ENCODE assay signal across 8 cellular contexts in genomic region chr4:106369456-106370060, GRCh38. TPM values are rescaled to one million over a fixed set of nuclear protein-coding genes. Genes with fewer than 3 reads are reported as not detected.
DNase-seq lines count a peak whose midpoint lies in the region; ATAC-seq and TF ChIP-seq lines count a peak whose summit lies in the region.

No MANE protein-coding gene starts in this region.

- H3K27ac ChIP-seq in cardiac muscle cell (no peak overlapping the region), foreskin keratinocyte (no peak overlapping the region)

- no peak overlapping the region for H3K27ac Mint-ChIP-seq in T-helper 2 cell treated with Interferon-gamma antibody and Interleukin-4, amounts not matched to agents 5 μg/mL and 100 μg/mL, for 36 hours

- peak; percentile 63 for TF ChIP-seq CTCF in cardiac muscle cell (IDR thresholded peaks at IDR 0.05; ENCODE audit: low read depth, low read length)
- TF ChIP-seq CTCF in foreskin keratinocyte (conservative IDR thresholded peaks at IDR 0.05): peak; percentile 88
- peak; percentile 76 for TF ChIP-seq CTCF in retinal pigment epithelial cell (conservative IDR thresholded peaks at IDR 0.05; ENCODE audit: low read depth, low read length)

- H3K4me3 ChIP-seq in cardiac muscle cell: no peak overlapping the region
- H3K4me3 ChIP-seq in retinal pigment epithelial cell (ENCODE audit: low read length): no peak overlapping the region

- DNase-seq in cardiac muscle cell (ENCODE audit: low read depth in 1 of 2, low spot score in 1 of 2) (peak; percentile 57 to 84), left ventricle myocardium superior (no peak), LHCN-M2 (ENCODE audit: low read depth) (peak; percentile 75), foreskin keratinocyte (peak in 1 of 2 donors; percentile 60), retinal pigment epithelial cell (ENCODE audit: low read depth) (peak; percentile 46)
- peak; percentile 7 for DNase-seq in T-helper 2 cell treated with Interferon-gamma antibody and Interleukin-4, amounts not matched to agents 5 μg/mL and 100 μg/mL, for 36 hours (ENCODE audit: low spot score)
- no peak for DNase-seq in stimulated activated CD4-positive, alpha-beta T cell treated with anti-CD3 and anti-CD28 coated beads, Interleukin-1b, Interleukin-23, amount 100 ng/mL, for 48 hours

- peaks cover 4% of the 10 kb centered on the region for H3K4me1 Mint-ChIP-seq in T-helper 2 cell treated with Interferon-gamma antibody and Interleukin-4, amounts not matched to agents 5 μg/mL and 100 μg/mL, for 36 hours (ENCODE audit: low read depth)

- no peak for ATAC-seq in left ventricle myocardium superior
- ATAC-seq in GM21723 (IDR thresholded peaks at IDR 0.05; ENCODE audit: unreplicated experiment): peak; percentile 80
- peak; percentile 47 for ATAC-seq in foreskin keratinocyte

- H3K9me3 Mint-ChIP-seq in T-helper 2 cell treated with Interferon-gamma antibody and Interleukin-4, amounts not matched to agents 5 μg/mL and 100 μg/mL, for 36 hours: no peaks in the 10 kb centered on the region

- H3K36me3 Mint-ChIP-seq in T-helper 2 cell treated with Interferon-gamma antibody and Interleukin-4, amounts not matched to agents 5 μg/mL and 100 μg/mL, for 36 hours (ENCODE audit: low read depth): no peaks in the 10 kb centered on the region

- intact Hi-C loops in left ventricle myocardium superior (cut with micrococcal nuclease): no loop called here

- H3K27me3 ChIP-seq in cardiac muscle cell (no peaks in the 10 kb centered on the region), foreskin keratinocyte (no peaks in the 10 kb centered on the region)

- peaks cover 16% of the 10 kb centered on the region for H3K27me3 Mint-ChIP-seq in T-helper 2 cell treated with Interferon-gamma antibody and Interleukin-4, amounts not matched to agents 5 μg/mL and 100 μg/mL, for 36 hours (ENCODE audit: low read depth)

- no peaks in the 10 kb centered on the region for H3K9me3 ChIP-seq in cardiac muscle cell (ENCODE audit: low read depth)

- H3K4me1 ChIP-seq in cardiac muscle cell (ENCODE audit: low read depth) (peaks cover 17% of the 10 kb centered on the region), foreskin keratinocyte (peaks cover 5% of the 10 kb centered on the region)

- no peaks in the 10 kb centered on the region for H3K36me3 ChIP-seq in cardiac muscle cell

- no peak overlapping the region for H3K4me3 Mint-ChIP-seq in T-helper 2 cell treated with Interferon-gamma antibody and Interleukin-4, amounts not matched to agents 5 μg/mL and 100 μg/mL, for 36 hours

RNA-seq across cellular contexts. Expression of gene GIMD1, which starts 1.0 kb away (rescaled TPM):
- not detected in 2 replicates for total RNA-seq in cardiac muscle cell
- polyA plus RNA-seq in cardiac muscle cell: not detected in 2 replicates
- not detected for total RNA-seq in left ventricle myocardium superior
- not detected in 2 replicates for total RNA-seq in LHCN-M2 (2014; rRNA removed)
- 0.04 TPM for polyA plus RNA-seq in LHCN-M2 (2012)
- total RNA-seq in foreskin keratinocyte: not detected in 2 replicates
- polyA plus RNA-seq in foreskin keratinocyte: not detected in 2 replicates

RNA-seq across cellular contexts. Expression of gene AIMP1, which starts 53.2 kb away (rescaled TPM):
- total RNA-seq in cardiac muscle cell (14.5 and 19.7 TPM in 2 replicates), left ventricle myocardium superior (36.6 TPM), LHCN-M2 (2014; rRNA removed) (31.0 and 32.0 TPM in 2 replicates), foreskin keratinocyte (39.6 and 40.8 TPM in 2 replicates)
- polyA plus RNA-seq in cardiac muscle cell (49.1 and 70.5 TPM in 2 replicates), foreskin keratinocyte (31.8 and 40.2 TPM in 2 replicates)
- polyA plus RNA-seq in LHCN-M2 (2012): 33.3 TPM

RNA-seq across cellular contexts. Expression of gene TBCK, which starts 53.5 kb away (rescaled TPM):
- total RNA-seq in cardiac muscle cell (34.1 and 36.1 TPM in 2 replicates), left ventricle myocardium superior (16.5 TPM), LHCN-M2 (2014; rRNA removed) (30.1 and 35.6 TPM in 2 replicates), foreskin keratinocyte (11.9 and 13.1 TPM in 2 replicates)
- polyA plus RNA-seq in cardiac muscle cell (32.6 and 36.9 TPM in 2 replicates), foreskin keratinocyte (5.0 and 5.2 TPM in 2 replicates)
- 15.2 TPM for polyA plus RNA-seq in LHCN-M2 (2012)

Comparison
In these comparisons a context has a peak if more than half of its experiments do, and no peak if none do; other contexts are left out.
1. DNase-seq: peak in cardiac muscle cell (2 of 2), LHCN-M2 (single experiment), T-helper 2 cell treated with Interferon-gamma antibody and Interleukin-4, amounts not matched to agents 5 μg/mL and 100 μg/mL, for 36 hours (single experiment) and retinal pigment epithelial cell (single experiment); none in left ventricle myocardium superior (single experiment) and stimulated activated CD4-positive, alpha-beta T cell treated with anti-CD3 and anti-CD28 coated beads, Interleukin-1b, Interleukin-23, amount 100 ng/mL, for 48 hours (single experiment).
2. Peak in every context shown above with its lines, with median percentiles within 50 percentile points of each other: CTCF ChIP-seq.